In the genomic region with DNA sequence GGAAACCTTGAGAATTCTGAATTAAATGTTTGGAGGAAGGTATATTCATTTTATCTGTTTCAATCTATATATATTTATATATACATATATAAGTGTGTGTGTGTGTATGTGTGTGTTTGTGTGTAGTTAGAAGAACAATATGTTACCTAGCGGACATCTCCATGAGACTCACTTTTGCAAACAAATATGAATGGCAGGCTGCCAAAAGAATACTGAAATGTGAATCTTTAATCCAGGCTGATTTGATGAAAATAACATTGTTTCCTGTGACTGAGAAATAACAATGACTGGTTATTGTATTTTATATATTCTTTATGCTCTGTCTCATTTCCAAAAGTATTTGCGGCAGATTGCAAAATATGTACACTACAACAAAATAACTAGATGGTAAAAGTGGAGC, we compare ENCODE assay signal across 19 cellular contexts.
"Had no signal": no experiment of that assay in that cellular context is flagged by ENCODE, and none has a peak within 500 bp of the region (broad histone marks: within the 10 kb centered on the region; RNA-seq: fewer than 3 reads in every experiment).

No MANE protein-coding gene starts in this region.

- H3K4me3 ChIP-seq: esophagus squamous epithelium, gastroesophageal sphincter, left lung, lower lobe of right lung, stomach, thyroid gland, uterus had no signal

- H3K27ac Mint-ChIP-seq: immature natural killer cell, naive B cell, nephron, type B pancreatic cell had no signal

- H3K36me3 Mint-ChIP-seq: naive B cell, type B pancreatic cell had no signal

- H3K4me3 Mint-ChIP-seq: immature natural killer cell, naive B cell, nephron, type B pancreatic cell had no signal

- ATAC-seq: gastroesophageal sphincter, left lung, lower lobe of right lung, sciatic nerve had no signal

- H3K27me3 ChIP-seq: esophagus squamous epithelium, gastroesophageal sphincter, left lung, stomach, thyroid gland, uterus had no signal

- H3K4me1 ChIP-seq: uterus had no signal

- H3K36me3 ChIP-seq: esophagus squamous epithelium, gastroesophageal sphincter, left lung, lower lobe of right lung, stomach, thyroid gland, uterus had no signal

- H3K9me3 ChIP-seq: esophagus squamous epithelium, gastroesophageal sphincter, left lung, lower lobe of right lung, stomach, thyroid gland, uterus had no signal

- DNase-seq: cortex of kidney; effector memory CD4-positive, alpha-beta T cell; esophagus squamous epithelium; foreskin fibroblast; glutamatergic neuron; immature natural killer cell; left lung; lower lobe of right lung; mesendoderm; naive B cell; stimulated activated CD4-positive, alpha-beta T cell treated with anti-CD3 and anti-CD28 coated beads, Interleukin-2, amount 100 ng/mL, for 24 hours; stimulated activated naive CD4-positive, alpha-beta T cell; stomach; thyroid gland; uterus had no signal

- H3K27ac ChIP-seq: esophagus squamous epithelium, gastroesophageal sphincter, left lung, lower lobe of right lung, thyroid gland had no signal

- H3K9me3 Mint-ChIP-seq: immature natural killer cell, naive B cell, nephron, type B pancreatic cell had no signal

- H3K27me3 Mint-ChIP-seq: type B pancreatic cell had no signal
